ENCODE assay signal across 25 cellular contexts in the genomic region with DNA sequence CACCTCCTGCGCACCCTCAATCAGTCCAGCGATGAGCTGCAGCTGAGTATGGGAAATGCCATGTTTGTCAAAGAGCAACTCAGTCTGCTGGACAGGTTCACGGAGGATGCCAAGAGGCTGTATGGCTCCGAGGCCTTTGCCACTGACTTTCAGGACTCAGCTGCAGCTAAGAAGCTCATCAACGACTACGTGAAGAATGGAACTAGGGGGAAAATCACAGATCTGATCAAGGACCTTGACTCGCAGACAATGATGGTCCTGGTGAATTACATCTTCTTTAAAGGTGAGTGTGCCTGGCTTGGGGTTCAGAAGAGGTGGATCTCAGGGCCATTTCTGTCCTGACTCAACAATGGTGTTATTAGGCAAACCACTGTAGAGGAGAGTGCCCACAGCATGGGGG. TPM values are rescaled to one million over a fixed set of nuclear protein-coding genes. Genes with fewer than 3 reads are reported as not detected.
"Had no signal": no experiment of that assay in that cellular context is flagged by ENCODE, and none has a peak within 500 bp of the region (broad histone marks: within the 10 kb centered on the region; RNA-seq: fewer than 3 reads in every experiment).

No MANE protein-coding gene starts in this region.

- H3K4me3 ChIP-seq: gastrocnemius medialis, heart right ventricle, left lung, lung, tibial artery, upper lobe of left lung, uterus had no signal

- H3K36me3 ChIP-seq: gastrocnemius medialis, heart right ventricle, left lung, upper lobe of left lung, uterus had no signal

- ATAC-seq: gastrocnemius medialis; heart right ventricle; left lung; stimulated activated effector memory CD8-positive, alpha-beta T cell treated with anti-CD3 and anti-CD28 coated beads, Interleukin-12 subunit alpha, Interleukin-12 subunit beta, amount 100 ng/mL, for 72 hours had no signal

- H3K4me1 Mint-ChIP-seq: naive B cell; nephron; stimulated activated effector memory CD8-positive, alpha-beta T cell treated with anti-CD3 and anti-CD28 coated beads, Interleukin-12 subunit alpha, Interleukin-12 subunit beta, amount 100 ng/mL, for 72 hours had no signal

- H3K4me1 ChIP-seq: left lung, upper lobe of left lung, uterus had no signal

- H3K27ac ChIP-seq: dorsolateral prefrontal cortex, gastrocnemius medialis, heart right ventricle, left lung, tibial artery, upper lobe of left lung, uterus had no signal

- H3K4me3 Mint-ChIP-seq: naive B cell; nephron; stimulated activated effector memory CD8-positive, alpha-beta T cell treated with anti-CD3 and anti-CD28 coated beads, Interleukin-12 subunit alpha, Interleukin-12 subunit beta, amount 100 ng/mL, for 72 hours; stimulated activated naive CD8-positive, alpha-beta T cell treated with anti-CD3 and anti-CD28 coated beads, Interleukin-15, Interleukin-2, amounts not matched to agents 100 ng/mL and 50 ng/mL, for 24 hours had no signal

- DNase-seq: cortex of kidney; effector CD8-positive, alpha-beta T cell; gastrocnemius medialis; heart right ventricle; hypothalamus; kidney glomerular epithelial cell; left lung; mesendoderm; naive B cell; small intestine; stimulated activated CD4-positive, alpha-beta T cell treated with anti-CD3 and anti-CD28 coated beads, Interleukin-4, amount 100 ng/mL, for 1 hour; stimulated activated CD8-positive, alpha-beta memory T cell treated with anti-CD3 and anti-CD28 coated beads, Interleukin-4, amount 100 ng/mL, for 48 hours; upper lobe of left lung; uterus had no signal

- H3K36me3 Mint-ChIP-seq: stimulated activated effector memory CD8-positive, alpha-beta T cell treated with anti-CD3 and anti-CD28 coated beads, Interleukin-12 subunit alpha, Interleukin-12 subunit beta, amount 100 ng/mL, for 72 hours had no signal

- H3K27me3 ChIP-seq: dorsolateral prefrontal cortex, gastrocnemius medialis, heart right ventricle, left lung, tibial artery, upper lobe of left lung, uterus had no signal

- H3K9me3 ChIP-seq: uterus had no signal

- H3K27ac Mint-ChIP-seq: naive B cell; nephron; stimulated activated effector memory CD8-positive, alpha-beta T cell treated with anti-CD3 and anti-CD28 coated beads, Interleukin-12 subunit alpha, Interleukin-12 subunit beta, amount 100 ng/mL, for 72 hours; stimulated activated naive CD8-positive, alpha-beta T cell treated with anti-CD3 and anti-CD28 coated beads, Interleukin-15, Interleukin-2, amounts not matched to agents 100 ng/mL and 50 ng/mL, for 24 hours had no signal

- H3K27me3 Mint-ChIP-seq: stimulated activated naive CD8-positive, alpha-beta T cell treated with anti-CD3 and anti-CD28 coated beads, Interleukin-15, Interleukin-2, amounts not matched to agents 100 ng/mL and 50 ng/mL, for 24 hours had no signal

RNA-seq across cellular contexts. Expression of gene SERPINA5, which starts 33.6 kb away (rescaled TPM):
- total RNA-seq: temporal lobe had no signal

RNA-seq across cellular contexts. Expression of gene SERPINA4, which starts 53.6 kb away (rescaled TPM):
- total RNA-seq: chondrocyte, dorsolateral prefrontal cortex, heart right ventricle, left lung, omental fat pad, pulmonary artery endothelial cell, temporal lobe had no signal
- polyA plus RNA-seq: esophagus, heart right ventricle, lung had no signal
